8 cellular contexts compared by ENCODE assay signal in the genomic region with DNA sequence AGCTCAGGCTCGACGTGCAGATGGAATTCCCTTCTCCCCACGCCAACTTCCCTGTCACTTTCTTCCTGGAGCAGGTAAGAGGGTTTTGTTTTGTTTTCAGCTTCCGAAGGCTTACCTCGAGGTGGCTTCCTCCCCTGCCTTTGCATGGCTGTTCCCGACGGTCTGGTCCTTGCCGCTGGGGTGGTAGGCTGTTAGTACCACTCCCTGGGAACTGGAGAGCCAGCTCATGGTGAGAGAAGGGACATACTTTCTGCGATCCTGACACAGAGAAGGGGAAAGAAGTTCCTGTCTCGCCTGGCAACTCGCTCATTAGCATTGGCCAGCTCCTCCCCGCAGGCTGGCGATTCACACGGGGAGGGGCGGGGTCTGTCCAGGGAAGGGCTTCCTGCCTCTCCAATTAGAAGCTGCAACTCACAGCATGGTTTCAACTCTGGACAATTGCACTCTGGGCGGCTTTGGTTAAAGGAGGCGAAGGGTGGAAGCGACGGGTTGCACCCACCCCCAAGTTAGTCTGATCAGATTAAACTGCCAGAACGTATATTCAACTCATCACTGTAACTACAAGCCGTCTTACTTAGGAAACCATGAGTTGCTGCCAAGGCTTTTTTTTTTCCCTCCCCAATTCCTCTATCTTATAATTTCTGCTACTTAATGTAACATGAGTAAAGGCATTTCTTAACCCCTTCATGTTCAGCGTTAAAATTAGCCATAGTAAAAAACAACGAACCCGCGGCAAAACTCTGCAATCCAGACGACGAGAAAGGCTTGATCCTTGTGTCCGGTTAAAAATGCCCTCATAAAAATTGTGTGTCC. TPM values are rescaled to one million over a fixed set of nuclear protein-coding genes. Genes with fewer than 3 reads are reported as not detected.
DNase-seq lines count a peak whose midpoint lies in the region; ATAC-seq and TF ChIP-seq lines count a peak whose summit lies in the region.

A gene with protein sequence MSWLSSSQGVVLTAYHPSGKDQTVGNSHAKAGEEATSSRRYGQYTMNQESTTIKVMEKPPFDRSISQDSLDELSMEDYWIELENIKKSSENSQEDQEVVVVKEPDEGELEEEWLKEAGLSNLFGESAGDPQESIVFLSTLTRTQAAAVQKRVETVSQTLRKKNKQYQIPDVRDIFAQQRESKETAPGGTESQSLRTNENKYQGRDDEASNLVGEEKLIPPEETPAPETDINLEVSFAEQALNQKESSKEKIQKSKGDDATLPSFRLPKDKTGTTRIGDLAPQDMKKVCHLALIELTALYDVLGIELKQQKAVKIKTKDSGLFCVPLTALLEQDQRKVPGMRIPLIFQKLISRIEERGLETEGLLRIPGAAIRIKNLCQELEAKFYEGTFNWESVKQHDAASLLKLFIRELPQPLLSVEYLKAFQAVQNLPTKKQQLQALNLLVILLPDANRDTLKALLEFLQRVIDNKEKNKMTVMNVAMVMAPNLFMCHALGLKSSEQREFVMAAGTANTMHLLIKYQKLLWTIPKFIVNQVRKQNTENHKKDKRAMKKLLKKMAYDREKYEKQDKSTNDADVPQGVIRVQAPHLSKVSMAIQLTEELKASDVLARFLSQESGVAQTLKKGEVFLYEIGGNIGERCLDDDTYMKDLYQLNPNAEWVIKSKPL (minus strand): TSS at position 269 of the 813 bp plus-strand sequence. CDS start 41 bp downstream, at position 228.

- H3K4me3 ChIP-seq in left lung, result peak within 1 kb of the TSS; percentile 66 to 73

- no peaks in the 10 kb centered on the region for H3K9me3 ChIP-seq in left lung

- H3K4me1 ChIP-seq in left lung, result peaks cover 6 to 27% of the 10 kb centered on the region in 2 donors

- peak within 1 kb of the TSS; percentile 82 to 87 for H3K27ac ChIP-seq in left lung

- no peaks in the 10 kb centered on the region for H3K27me3 ChIP-seq in left lung

- DNase-seq in 8988T, result peak; percentile 19
- DNase-seq in NCI-H460 (ENCODE audit: extremely low read depth, low read depth), result peak; percentile 86
- DNase-seq in activated CD4-positive, alpha-beta T cell treated with anti-CD3 and anti-CD28 coated beads for 48 hours, result peak; percentile 82
- DNase-seq in dedifferentiated amniotic fluid mesenchymal stem cell (ENCODE audit: extremely low spot score), result peak; percentile 94
- peak; percentile 94 to 97 for DNase-seq in left lung
- DNase-seq in stimulated activated CD4-positive, alpha-beta T cell treated with anti-CD3 and anti-CD28 coated beads, Interleukin-2, amount 100 ng/mL, for 48 hours, result peak; percentile 60 to 68

- TF ChIP-seq CTCF in left lung (IDR thresholded peaks at IDR 0.05), result no peak

- ATAC-seq in GM18508 (IDR thresholded peaks at IDR 0.05; ENCODE audit: insufficient read depth, unreplicated experiment) (peak; percentile 84), HG02981 (IDR thresholded peaks at IDR 0.05; ENCODE audit: unreplicated experiment) (peak; percentile 95), left lung (peak; percentile 99)

- peaks cover 0 to 10% of the 10 kb centered on the region in 2 donors for H3K36me3 ChIP-seq in left lung

- intact Hi-C loops in left lung (cut with DNase I), result no loop called here

RNA-seq across cellular contexts. Expression of the gene that starts here (rescaled TPM):
- 11.8 and 12.6 TPM in 2 replicates for total RNA-seq in NCI-H460 (2014; rRNA removed; shearing (Covaris generic))
- 4.7 and 10.4 TPM in 2 replicates for polyA plus RNA-seq in NCI-H460 (2014; cell fraction: nucleus; rRNA removed)
- total RNA-seq in left lung, result 10 to 100 TPM; 46.0 to 46.1 TPM

Comparison
In these comparisons a context has a peak if more than half of its experiments do, and no peak if none do; other contexts are left out.
1. Peak in every context shown above with its lines: DNase-seq, ATAC-seq, H3K4me3 ChIP-seq and H3K27ac ChIP-seq.
2. DNase-seq: peak in every context shown above with its lines; median percentile 96 in left lung; 94 in dedifferentiated amniotic fluid mesenchymal stem cell; 86 in NCI-H460; 82 in activated CD4-positive, alpha-beta T cell treated with anti-CD3 and anti-CD28 coated beads for 48 hours; 64 in stimulated activated CD4-positive, alpha-beta T cell treated with anti-CD3 and anti-CD28 coated beads, Interleukin-2, amount 100 ng/mL, for 48 hours; 19 in 8988T.